In the genomic region with DNA sequence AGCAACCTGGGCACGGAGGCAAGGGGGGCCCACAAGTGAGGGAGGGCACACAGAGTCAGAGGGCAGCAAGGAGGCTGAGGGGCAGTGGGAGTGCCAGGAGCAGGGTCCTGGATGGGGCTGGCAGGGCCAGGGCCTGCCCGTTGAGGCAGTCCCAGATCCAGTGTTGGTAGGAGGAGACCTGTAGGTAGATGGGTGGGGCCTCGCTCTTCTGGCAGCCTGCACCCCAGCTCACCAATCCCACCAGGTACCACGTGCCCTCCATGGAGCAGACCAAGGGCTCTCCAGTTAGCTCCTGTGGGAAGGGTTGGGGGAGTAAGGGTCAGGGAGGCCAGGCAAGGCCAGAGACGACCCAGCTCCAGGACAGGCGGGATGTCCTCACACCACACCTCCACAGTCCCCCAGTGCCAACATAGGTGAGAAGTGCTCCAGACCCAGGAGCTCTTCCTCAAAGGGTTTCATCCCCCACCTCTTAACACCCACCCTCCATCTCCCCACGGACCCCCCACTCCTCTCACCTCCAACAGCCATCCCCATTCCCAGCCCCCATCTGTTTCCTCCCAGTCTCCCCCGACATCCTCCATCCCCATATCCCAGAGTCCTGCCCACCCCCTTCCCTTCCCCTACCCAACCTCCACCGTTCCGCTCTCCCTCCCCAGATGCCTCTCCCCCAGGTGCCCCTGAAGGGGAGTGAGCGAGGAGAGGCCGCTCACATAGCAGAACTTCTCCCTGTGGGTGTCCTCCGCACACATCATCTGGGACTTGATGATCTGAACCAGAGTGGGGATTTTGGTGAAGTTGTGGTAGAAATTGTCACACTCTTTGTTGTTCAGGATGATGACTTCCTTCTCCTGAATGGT, we compare ENCODE assay signal across 1 cellular context.
TF ChIP-seq lines count a peak whose summit lies in the region.

No MANE protein-coding gene starts in this region.

TF ChIP-seq in H1, 55 proteins besides CTCF, POLR2A, EP300 and RAD21:
- no peak for TF ChIP-seq EGR1 (IDR thresholded peaks at IDR 0.05; ENCODE audit: borderline replicate concordance, low read depth, low read length)
- no peak for TF ChIP-seq CTBP2 (IDR thresholded peaks at IDR 0.05; ENCODE audit: borderline replicate concordance, insufficient read depth, insufficient read length, low read length)
- TF ChIP-seq BRCA1 (IDR thresholded peaks at IDR 0.05; ENCODE audit: low read depth, low read length) = no peak
- no peak for TF ChIP-seq ZNF274 (IDR thresholded peaks at IDR 0.05; ENCODE audit: borderline replicate concordance, extremely low read depth, low read length)
- TF ChIP-seq PHF8 (conservative IDR thresholded peaks at IDR 0.05; ENCODE audit: low read depth, low read length) = no peak
- no peak for TF ChIP-seq POLR2AphosphoS5 (IDR thresholded peaks at IDR 0.05; ENCODE audit: low read depth, low read length)
- TF ChIP-seq ASH2L (IDR thresholded peaks at IDR 0.05; ENCODE audit: low read length) = no peak
